Comparison of ENCODE assay signal across 22 cellular contexts in genomic region chr2:32991091-32991845, GRCh38. TPM values are rescaled to one million over a fixed set of nuclear protein-coding genes. Genes with fewer than 3 reads are reported as not detected.
DNase-seq lines count a peak whose midpoint lies in the region; ATAC-seq, FAIRE-seq and TF ChIP-seq lines count a peak whose summit lies in the region.
"Had no signal": no experiment of that assay in that cellular context is flagged by ENCODE, and none has a peak within 500 bp of the region (broad histone marks: within the 10 kb centered on the region; RNA-seq: fewer than 3 reads in every experiment).

No MANE protein-coding gene starts in this region.

- intact Hi-C loops in PC-3 (cut with micrococcal nuclease) (no loop called here), endothelial cell of umbilical vein (cut with micrococcal nuclease) (no loop called here), transverse colon (cut with DNase I; ENCODE audit: low total_unique reads) (no loop called here)

- H3K4me2 ChIP-seq in PC-3 (ENCODE audit: low read length) = peak overlapping the region; percentile 29
- H3K4me2 ChIP-seq in endothelial cell of umbilical vein (ENCODE audit: insufficient read depth, low read length) = no peak overlapping the region

- TF ChIP-seq CTCF in GM12865 (IDR thresholded peaks at IDR 0.05; ENCODE audit: insufficient read depth, low read depth, low read length, missing control alignments) (no peak), PC-3 (conservative IDR thresholded peaks at IDR 0.05; ENCODE audit: low read depth, low read length) (no peak), endothelial cell of umbilical vein (IDR thresholded peaks at IDR 0.05; ENCODE audit: extremely low read depth in 1 of 2, insufficient read depth in 1 of 2, low read depth in 1 of 2, low read length in 2 of 2) (no peak), fibroblast of the aortic adventitia (IDR thresholded peaks at IDR 0.05; ENCODE audit: insufficient read depth, low read length) (no peak), transverse colon (IDR thresholded peaks at IDR 0.05) (no peak)

- DNase-seq in GM12865 (ENCODE audit: low read depth) = peak; percentile 27
- DNase-seq in PC-3 = no peak
- DNase-seq in endothelial cell of umbilical vein (ENCODE audit: low read depth, low spot score) = peak; percentile 36
- DNase-seq in fibroblast of the aortic adventitia (ENCODE audit: low read depth) = peak; percentile 53
- DNase-seq in transverse colon = no peak
- DNase-seq in activated T-cell treated with anti-CD3 and anti-CD28 coated beads, Interleukin-2, amount 50 U/mL, for 72 hours = no peak
- DNase-seq: ACHN; BE2C; C1 segment of cervical spinal cord; CD4-positive, CD25-positive, alpha-beta regulatory T cell; CD8-positive, alpha-beta memory T cell; COR-L47; DMS 273 treated with DMSO at 0.1 percent for 48 hours; DMS53; DND-41; EL; GM23248 had no signal

- TF ChIP-seq POLR2A in endothelial cell of umbilical vein (IDR thresholded peaks at IDR 0.05; ENCODE audit: low read depth, low read length) (no peak), transverse colon (IDR thresholded peaks at IDR 0.05) (no peak)

- no peaks in the 10 kb centered on the region for H3K4me1 Mint-ChIP-seq in activated T-cell treated with anti-CD3 and anti-CD28 coated beads, Interleukin-2, amount 50 U/mL, for 72 hours (ENCODE audit: low read depth)
- H3K4me1 Mint-ChIP-seq: CD4-positive, CD25-positive, alpha-beta regulatory T cell; CD8-positive, alpha-beta memory T cell had no signal

- dilution Hi-C loops in endothelial cell of umbilical vein (cut with MboI; ENCODE audit: extremely low pct_ligation_motif_present, low sequenced_read_pairs) = no loop called here

- H3K36me3 ChIP-seq in PC-3 (ENCODE audit: low read depth, low read length) = no peaks in the 10 kb centered on the region
- H3K36me3 ChIP-seq in endothelial cell of umbilical vein (ENCODE audit: control insufficient read depth in 2 of 2, extremely low read depth in 1 of 2, insufficient read depth in 2 of 2, low read length in 2 of 2) = no peaks in the 10 kb centered on the region
- H3K36me3 ChIP-seq in transverse colon = no peaks in the 10 kb centered on the region
- H3K36me3 ChIP-seq: BE2C, HAP-1 had no signal

- in situ Hi-C loops in transverse colon (cut with MboI; ENCODE audit: low pct_ligation_motif_present in 1 of 4, low pct_unique_long_range_greater_than_20kb in 1 of 4, low sequenced_read_pairs in 3 of 4) = no loop called here

- H3K9me3 ChIP-seq in PC-3 (ENCODE audit: low read length) = no peaks in the 10 kb centered on the region
- no peaks in the 10 kb centered on the region for H3K9me3 ChIP-seq in endothelial cell of umbilical vein (replicated peaks; ENCODE audit: control insufficient read depth, insufficient read depth, low read length)
- H3K9me3 ChIP-seq in transverse colon = no peaks in the 10 kb centered on the region
- H3K9me3 ChIP-seq: BE2C, HAP-1 had no signal

- H3K4me3 ChIP-seq in GM12865 (ENCODE audit: low read depth, low read length) (no peak overlapping the region), PC-3 (ENCODE audit: low read length) (no peak overlapping the region), endothelial cell of umbilical vein (replicated peaks in 1 of 3; ENCODE audit: insufficient read depth in 1 of 3, low read depth in 1 of 3, low read length in 3 of 3) (no peak overlapping the region), fibroblast of the aortic adventitia (ENCODE audit: low read depth, low read length) (no peak overlapping the region), transverse colon (no peak overlapping the region)
- H3K4me3 ChIP-seq: GM23248, HAP-1 had no signal

- H3K9ac ChIP-seq in PC-3 (ENCODE audit: low read length) (no peak overlapping the region), endothelial cell of umbilical vein (replicated peaks; ENCODE audit: extremely low read depth, insufficient read depth, low read length) (no peak overlapping the region)
- H3K9ac ChIP-seq: GM23248 had no signal

- H3K9me2 ChIP-seq in PC-3 (replicated peaks; ENCODE audit: low read length) = 0 out of 2 replicates have a peak, but pooled peaks cover 7% of the 10 kb centered on the region

- no peak overlapping the region for H3K4me3 Mint-ChIP-seq in activated T-cell treated with anti-CD3 and anti-CD28 coated beads, Interleukin-2, amount 50 U/mL, for 72 hours
- H3K4me3 Mint-ChIP-seq: CD4-positive, CD25-positive, alpha-beta regulatory T cell; CD8-positive, alpha-beta memory T cell had no signal

- H3K9me3 Mint-ChIP-seq in activated T-cell treated with anti-CD3 and anti-CD28 coated beads, Interleukin-2, amount 50 U/mL, for 72 hours = no peaks in the 10 kb centered on the region

- no peak overlapping the region for H3K27ac Mint-ChIP-seq in activated T-cell treated with anti-CD3 and anti-CD28 coated beads, Interleukin-2, amount 50 U/mL, for 72 hours
- H3K27ac Mint-ChIP-seq: CD4-positive, CD25-positive, alpha-beta regulatory T cell; CD8-positive, alpha-beta memory T cell had no signal

- no peak for TF ChIP-seq EP300 in transverse colon (IDR thresholded peaks at IDR 0.05; ENCODE audit: low read depth)

- POLR2A ChIA-PET in PC-3 (lab: Charles Lee; ENCODE audit: unreplicated experiment) = no interaction called here
- POLR2A ChIA-PET in endothelial cell of umbilical vein (lab: Charles Lee) = no interaction called here

- H3F3A ChIP-seq in PC-3 (ENCODE audit: low read length, unreplicated experiment) = no peaks in the 10 kb centered on the region

- peak; percentile 38 for FAIRE-seq in endothelial cell of umbilical vein (lab: Jason Lieb, UNC)
- FAIRE-seq: GM12891, GM19239 had no signal

- 78 to 81% methylated on average over 5 to 6 of the region's 6 CpGs for WGBS in transverse colon (ENCODE audit: low coverage in 1 of 2), 2 donors

- no TSS peak for BruUV-seq in PC-3 (replicated peaks; lab: Mats Ljungman, UMichigan)
- no TSS peak for BruUV-seq in endothelial cell of umbilical vein (replicated peaks; lab: Mats Ljungman, UMichigan)

- H2AFZ ChIP-seq in PC-3 (ENCODE audit: low read length) = no peak overlapping the region
- no peak overlapping the region for H2AFZ ChIP-seq in endothelial cell of umbilical vein (ENCODE audit: low read depth, low read length)
- H2AFZ ChIP-seq: GM23248 had no signal

- H3K9me1 ChIP-seq in endothelial cell of umbilical vein (replicated peaks; ENCODE audit: control insufficient read depth, extremely low read depth, insufficient read depth, low read length) = no peaks in the 10 kb centered on the region

- peak overlapping the region; percentile 55 for H3K27ac ChIP-seq in PC-3 (ENCODE audit: low read length)
- no peak overlapping the region for H3K27ac ChIP-seq in endothelial cell of umbilical vein (ENCODE audit: insufficient read depth, low read depth, low read length)
- no peak overlapping the region for H3K27ac ChIP-seq in transverse colon
- H3K27ac ChIP-seq: GM23248, HL-60 had no signal

- H3K36me3 Mint-ChIP-seq in activated T-cell treated with anti-CD3 and anti-CD28 coated beads, Interleukin-2, amount 50 U/mL, for 72 hours (ENCODE audit: insufficient read depth in 2 of 2) = no peaks in the 10 kb centered on the region
- H3K36me3 Mint-ChIP-seq: CD4-positive, CD25-positive, alpha-beta regulatory T cell; CD8-positive, alpha-beta memory T cell had no signal

- H3K27me3 ChIP-seq in PC-3 (ENCODE audit: low read length) = no peaks in the 10 kb centered on the region
- no peaks in the 10 kb centered on the region for H3K27me3 ChIP-seq in endothelial cell of umbilical vein (ENCODE audit: control insufficient read depth in 2 of 2, insufficient read depth in 2 of 2, low read length in 2 of 2)
- no peaks in the 10 kb centered on the region for H3K27me3 ChIP-seq in transverse colon
- H3K27me3 ChIP-seq: BE2C had no signal

- ATAC-seq in PC-3 = no peak
- ATAC-seq in activated T-cell treated with anti-CD3 and anti-CD28 coated beads, Interleukin-2, amount 50 U/mL, for 72 hours (replicated peaks in 1 of 2) = no peak
- no peak for ATAC-seq in GM21390 (IDR thresholded peaks at IDR 0.05; ENCODE audit: unreplicated experiment)

- peaks cover 20% of the 10 kb centered on the region for H3K27me3 Mint-ChIP-seq in activated T-cell treated with anti-CD3 and anti-CD28 coated beads, Interleukin-2, amount 50 U/mL, for 72 hours (ENCODE audit: low read depth)

- H3K4me1 ChIP-seq in PC-3 (ENCODE audit: insufficient read depth, low read length) = peaks cover 19% of the 10 kb centered on the region
- H3K4me1 ChIP-seq in endothelial cell of umbilical vein (ENCODE audit: control insufficient read depth, extremely low read depth, insufficient read depth, low read length) = no peaks in the 10 kb centered on the region
- H3K4me1 ChIP-seq in transverse colon = peaks cover 0 to 3% (median 0%) of the 10 kb centered on the region in 4 donors
- H3K4me1 ChIP-seq: BE2C, HAP-1 had no signal

- CTCF ChIA-PET in PC-3 (lab: Charles Lee) = interaction anchor here (0.6 kb wide), 1 partner anchor 42 kb away, joined by 7 read pairs; no protein-coding TSS in a partner anchor
- CTCF ChIA-PET in endothelial cell of umbilical vein (lab: Charles Lee) = interaction anchor here (0.7 to 1.3 kb wide), 4 partner anchors 22 to 42 kb away, joined by 3 read pairs; no protein-coding TSS in a partner anchor

- no peaks in the 10 kb centered on the region for H4K20me1 ChIP-seq in PC-3 (ENCODE audit: low read length)
- no peaks in the 10 kb centered on the region for H4K20me1 ChIP-seq in endothelial cell of umbilical vein (replicated peaks; ENCODE audit: control insufficient read depth, extremely low read depth, insufficient read depth, low read length)

- H3K79me2 ChIP-seq in PC-3 (ENCODE audit: low read length) (no peaks in the 10 kb centered on the region), endothelial cell of umbilical vein (ENCODE audit: control insufficient read depth, insufficient read depth, low read length) (peaks cover 2% of the 10 kb centered on the region)

TF ChIP-seq in endothelial cell of umbilical vein, 7 proteins besides CTCF, POLR2A, EP300 and RAD21 (continues in another document):
- TF ChIP-seq POLR2AphosphoS5 (IDR thresholded peaks at IDR 0.05; ENCODE audit: insufficient read depth, low read depth, low read length) = no peak
- no peak for TF ChIP-seq FOS (IDR thresholded peaks at IDR 0.05; ENCODE audit: borderline replicate concordance, insufficient read depth, low read length)
- TF ChIP-seq GATA2 (IDR thresholded peaks at IDR 0.05; ENCODE audit: insufficient read depth, insufficient read length, low read depth, low read length) = no peak

RNA-seq across cellular contexts. Expression of gene LTBP1, which starts 44.5 kb away (rescaled TPM):
- total RNA-seq in PC-3 (2014; rRNA removed) (34.0 and 45.9 TPM in 2 replicates), endothelial cell of umbilical vein (68.2 and 107 TPM in 2 replicates), fibroblast of the aortic adventitia (ENCODE audit: low replicate concordance) (90.7 and 947 TPM in 2 replicates), transverse colon (10 to 100 TPM; 15.8 to 56.7 (median 28.3) TPM)
- 40.9 and 57.4 TPM in 2 replicates for polyA plus RNA-seq in endothelial cell of umbilical vein
- 55.1 and 68.5 TPM in 2 replicates for polyA plus RNA-seq in endothelial cell of umbilical vein (2011; cell fraction: cytosol; rRNA removed)
- 59.4 and 67.7 TPM in 2 replicates for polyA plus RNA-seq in endothelial cell of umbilical vein (2011; cell fraction: nucleus; rRNA removed)
- polyA plus RNA-seq in endothelial cell of umbilical vein (2012) = 211 and 247 TPM in 2 replicates
- 110 and 167 TPM in 2 replicates for polyA minus RNA-seq in endothelial cell of umbilical vein
- polyA minus RNA-seq in endothelial cell of umbilical vein (2011; cell fraction: cytosol; rRNA and poly(A)+ RNA removed) = not detected
- 70.7 and 85.8 TPM in 2 replicates for polyA minus RNA-seq in endothelial cell of umbilical vein (2011; cell fraction: nucleus; rRNA and poly(A)+ RNA removed)
- under 1 TPM; 0.50 to 0.67 TPM for total RNA-seq in activated T-cell treated with anti-CD3 and anti-CD28 coated beads, Interleukin-2, amount 50 U/mL, for 72 hours
- total RNA-seq: CD8-positive, alpha-beta memory T cell had no signal
- polyA plus RNA-seq: CD4-positive, CD25-positive, alpha-beta regulatory T cell; CD8-positive, alpha-beta memory T cell had no signal

Comparison
In these comparisons a context has a peak if more than half of its experiments do, and no peak if none do; other contexts are left out.
1. DNase-seq: peak in GM12865 (single experiment), endothelial cell of umbilical vein (single experiment) and fibroblast of the aortic adventitia (single experiment); none in PC-3 (single experiment), transverse colon (single experiment) and activated T-cell treated with anti-CD3 and anti-CD28 coated beads, Interleukin-2, amount 50 U/mL, for 72 hours (0 of 2).